ENCODE assay signal across 26 cellular contexts in the genomic region with DNA sequence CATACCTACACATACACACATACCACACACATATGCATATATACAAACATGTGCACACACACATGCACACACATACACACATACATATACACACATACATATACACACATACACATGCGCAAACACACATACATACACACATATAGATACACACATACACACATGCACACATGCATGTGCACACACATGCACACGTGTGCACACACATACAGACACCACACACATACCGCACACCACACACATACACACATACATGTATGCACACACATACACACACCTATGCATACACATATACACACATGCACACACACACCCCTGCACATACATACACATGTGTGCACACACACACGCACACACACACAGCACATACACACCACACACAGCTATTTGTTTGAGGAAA.
DNase-seq lines count a peak whose midpoint lies in the region; ATAC-seq, FAIRE-seq and TF ChIP-seq lines count a peak whose summit lies in the region.
"Had no signal": no experiment of that assay in that cellular context is flagged by ENCODE, and none has a peak within 500 bp of the region (broad histone marks: within the 10 kb centered on the region; RNA-seq: fewer than 3 reads in every experiment).

No MANE protein-coding gene starts in this region.

- H3K36me3 ChIP-seq in Caco-2 (ENCODE audit: control insufficient read depth, insufficient read depth, low read length) (no peaks in the 10 kb centered on the region), keratinocyte (ENCODE audit: control insufficient read depth in 2 of 2, extremely low read depth in 1 of 2, insufficient read depth in 2 of 2, low read length in 2 of 2) (no peaks in the 10 kb centered on the region), neuronal stem cell (replicated peaks in 1 of 2; ENCODE audit: control insufficient read depth in 2 of 2, insufficient read depth in 2 of 2, low read length in 2 of 2) (peaks cover 0 to 3% of the 10 kb centered on the region in 2 donors)
- H3K36me3 ChIP-seq in CD8-positive, alpha-beta memory T cell (ENCODE audit: insufficient read depth, low read length) = no peaks in the 10 kb centered on the region

- peaks cover 2% of the 10 kb centered on the region for H3K79me1 ChIP-seq in neuronal stem cell (ENCODE audit: low read depth, low read length)

- H2BK120ac ChIP-seq in neuronal stem cell (ENCODE audit: low read depth, low read length) = no peak overlapping the region

- no peak overlapping the region for H3K23ac ChIP-seq in neuronal stem cell (ENCODE audit: low read depth, low read length, poor library complexity)

- no peak overlapping the region for H3K18ac ChIP-seq in neuronal stem cell (ENCODE audit: low read length)

- intact Hi-C loops in Caco-2 (cut with micrococcal nuclease; ENCODE audit: unreplicated experiment) = loop anchor here (1.0 kb wide), 2 partner anchors 10 to 101 kb away; no protein-coding TSS in a partner anchor

- H2AK5ac ChIP-seq in neuronal stem cell (ENCODE audit: low read depth, low read length) = no peak overlapping the region

- dilution Hi-C loops in keratinocyte (cut with MboI; ENCODE audit: extremely low pct_ligation_motif_present, low sequenced_read_pairs) = no loop called here

- H2AFZ ChIP-seq in keratinocyte (ENCODE audit: control insufficient read depth, low read length) (no peak overlapping the region), neuronal stem cell (ENCODE audit: low read length) (no peak overlapping the region)

- H3K4me3 ChIP-seq in Caco-2 (ENCODE audit: low read depth, low read length) (no peak overlapping the region), keratinocyte (ENCODE audit: control insufficient read depth in 2 of 3, extremely low read depth in 1 of 3, insufficient read depth in 2 of 3, low read depth in 1 of 3, low read length in 3 of 3) (no peak overlapping the region), neuronal stem cell (ENCODE audit: low read length in 2 of 2) (peak overlapping the region in 1 of 2 donors; percentile 65)
- H3K4me3 ChIP-seq in CD8-positive, alpha-beta memory T cell (ENCODE audit: low read length) = no peak overlapping the region
- H3K4me3 ChIP-seq: SK-N-MC had no signal

- H3K4me1 ChIP-seq in Caco-2 (peaks cover 49% of the 10 kb centered on the region), keratinocyte (ENCODE audit: control insufficient read depth, extremely low read depth, insufficient read depth, low read length) (peaks cover 8% of the 10 kb centered on the region), neuronal stem cell (ENCODE audit: control insufficient read depth in 2 of 2, insufficient read depth in 1 of 2, low read depth in 1 of 2, low read length in 2 of 2) (peaks cover 0 to 2% of the 10 kb centered on the region in 2 donors)
- H3K4me1 ChIP-seq in CD8-positive, alpha-beta memory T cell (ENCODE audit: insufficient read depth, low read length) = no peaks in the 10 kb centered on the region

- no peak overlapping the region for H2BK15ac ChIP-seq in neuronal stem cell (ENCODE audit: low read length)

- H3K4me2 ChIP-seq in keratinocyte (ENCODE audit: control insufficient read depth, extremely low read depth, insufficient read depth, low read depth, low read length) (no peak overlapping the region), neuronal stem cell (ENCODE audit: insufficient read depth, low read length, poor library complexity, severe bottlenecking) (no peak overlapping the region)

- no CpG with 5 or more reads among the region's 4 CpGs for WGBS in neuronal stem cell (ENCODE audit: extremely low coverage in 2 of 2, insufficient read length in 2 of 2, insufficient replicate concordance in 1 of 2), 2 donors

- DNase-seq in Caco-2 (no peak), HTR-8/SVneo (ENCODE audit: insufficient read length, low spot score) (no peak), keratinocyte (ENCODE audit: low read depth, low spot score) (no peak), neuronal stem cell (ENCODE audit: low spot score) (no peak), 8988T (no peak), AML-193 (lab: John Stamatoyannopoulos, UW) (no peak)
- no peak for DNase-seq in CD8-positive, alpha-beta memory T cell
- DNase-seq: Calu3; CD4-positive, alpha-beta memory T cell; DMS79 treated with DMSO at 0.1 percent for 48 hours; GF-D8; Kasumi-1; NCI-H1092 treated with DMSO at 0.1 percent for 48 hours; NCI-H1436; NCI-H187 treated with DMSO at 0.1 percent for 48 hours; NCI-H2171 treated with DMSO at 0.1 percent for 48 hours; NCI-H446; NCI-H524 treated with DMSO at 0.1 percent for 48 hours; NCI-H774; SIG-M5 had no signal

- no peaks in the 10 kb centered on the region for H3K9me3 Mint-ChIP-seq in Caco-2 (ENCODE audit: unreplicated experiment)
- peaks cover 0 to 2% (median 0%) of the 10 kb centered on the region in 5 donors for H3K9me3 Mint-ChIP-seq in CD8-positive, alpha-beta memory T cell

- H4K91ac ChIP-seq in neuronal stem cell (ENCODE audit: low read depth, low read length, poor library complexity) = no peak overlapping the region

- H3K9ac ChIP-seq in keratinocyte (ENCODE audit: control insufficient read depth, extremely low read depth, insufficient read depth, low read length) (no peak overlapping the region), neuronal stem cell (ENCODE audit: low read depth, low read length, poor library complexity) (peak overlapping the region; percentile 65)

- no peak overlapping the region for H3K14ac ChIP-seq in neuronal stem cell (ENCODE audit: low read length)

- no peaks in the 10 kb centered on the region for H3K36me3 Mint-ChIP-seq in Caco-2 (ENCODE audit: insufficient read depth, unreplicated experiment)
- no peaks in the 10 kb centered on the region for H3K36me3 Mint-ChIP-seq in CD8-positive, alpha-beta memory T cell
- H3K36me3 Mint-ChIP-seq: CD4-positive, alpha-beta memory T cell had no signal

- peak; percentile 33 for FAIRE-seq in HTR-8/SVneo (lab: Jason Lieb, UNC)
- peak; percentile 26 for FAIRE-seq in keratinocyte (lab: Jason Lieb, UNC)
- FAIRE-seq: A204.1, GM19239, H54, RCC 7860 had no signal

- H3K27ac Mint-ChIP-seq in Caco-2 (ENCODE audit: unreplicated experiment) = peak overlapping the region; percentile 6
- H3K27ac Mint-ChIP-seq in CD8-positive, alpha-beta memory T cell = no peak overlapping the region
- H3K27ac Mint-ChIP-seq: CD4-positive, alpha-beta memory T cell had no signal

- TF ChIP-seq CTCF in Caco-2 (IDR thresholded peaks at IDR 0.05; ENCODE audit: insufficient read depth in 1 of 2, low read depth in 1 of 2, low read length in 1 of 2, severe bottlenecking in 1 of 2, unreplicated experiment in 1 of 2) (no peak), keratinocyte (optimal IDR thresholded peaks at IDR 0.05 in 1 of 3, IDR thresholded peaks at IDR 0.05 in 1 of 3, conservative IDR thresholded peaks at IDR 0.05 in 1 of 3; ENCODE audit: extremely low read depth in 1 of 3, insufficient read depth in 2 of 3, low read length in 3 of 3) (no peak)

- no peak for ATAC-seq in HG03108 (IDR thresholded peaks at IDR 0.05; ENCODE audit: unreplicated experiment)

- H3K9me3 ChIP-seq in Caco-2 (no peaks in the 10 kb centered on the region), keratinocyte (ENCODE audit: control insufficient read depth, low read depth, low read length) (no peaks in the 10 kb centered on the region), neuronal stem cell (replicated peaks in 1 of 2; ENCODE audit: control insufficient read depth in 2 of 2, insufficient read depth in 1 of 2, low read depth in 1 of 2, low read length in 2 of 2) (no peaks in the 10 kb centered on the region)
- H3K9me3 ChIP-seq in CD8-positive, alpha-beta memory T cell (ENCODE audit: low read length) = no peaks in the 10 kb centered on the region

- H3K4me1 Mint-ChIP-seq in Caco-2 (ENCODE audit: low read depth, unreplicated experiment) = peaks cover 38% of the 10 kb centered on the region
- no peaks in the 10 kb centered on the region for H3K4me1 Mint-ChIP-seq in CD8-positive, alpha-beta memory T cell
- H3K4me1 Mint-ChIP-seq: CD4-positive, alpha-beta memory T cell had no signal

- H3K9me1 ChIP-seq in keratinocyte (ENCODE audit: control insufficient read depth, extremely low read depth, insufficient read depth, low read length) = no peaks in the 10 kb centered on the region

- H2BK12ac ChIP-seq in neuronal stem cell (ENCODE audit: low read length) = peak overlapping the region; percentile 84

- no peak overlapping the region for H3K4me3 Mint-ChIP-seq in Caco-2 (ENCODE audit: unreplicated experiment)
- H3K4me3 Mint-ChIP-seq in CD8-positive, alpha-beta memory T cell = no peak overlapping the region
- H3K4me3 Mint-ChIP-seq: CD4-positive, alpha-beta memory T cell had no signal

- no peaks in the 10 kb centered on the region for H3K27me3 Mint-ChIP-seq in Caco-2 (ENCODE audit: insufficient read depth, unreplicated experiment)
- H3K27me3 Mint-ChIP-seq in CD8-positive, alpha-beta memory T cell = peaks cover 4 to 5% of the 10 kb centered on the region in 2 donors

- CTCF ChIA-PET in Caco-2 (lab: Charles Lee) = interaction anchor here (0.6 to 1.2 kb wide), 2 partner anchors 100 to 373 kb away, joined by 3 to 5 read pairs; no protein-coding TSS in a partner anchor
- CTCF ChIA-PET in CD8-positive, alpha-beta memory T cell (lab: Charles Lee) = no interaction called here

- BruUV-seq in Caco-2 (replicated peaks; lab: Mats Ljungman, UMichigan) = no TSS peak

- peak overlapping the region; percentile 19 for H3K4ac ChIP-seq in neuronal stem cell (ENCODE audit: low read length)

- no peaks in the 10 kb centered on the region for H3K79me2 ChIP-seq in keratinocyte (ENCODE audit: control insufficient read depth, insufficient read depth, low read length)

- no peaks in the 10 kb centered on the region for H4K20me1 ChIP-seq in keratinocyte (ENCODE audit: control insufficient read depth, extremely low read depth, insufficient read depth, low read length)

- POLR2A ChIA-PET in Caco-2 (lab: Charles Lee) = no interaction called here
- POLR2A ChIA-PET in CD8-positive, alpha-beta memory T cell (lab: Charles Lee) = no interaction called here

- H3K27me3 ChIP-seq in Caco-2 (replicated peaks; ENCODE audit: control insufficient read depth, insufficient read depth, low read length) = no peaks in the 10 kb centered on the region
- H3K27me3 ChIP-seq in keratinocyte (ENCODE audit: control insufficient read depth, extremely low read depth, insufficient read depth, low read length) = no peaks in the 10 kb centered on the region
- H3K27me3 ChIP-seq in neuronal stem cell (ENCODE audit: control insufficient read depth in 3 of 3, insufficient read depth in 3 of 3, low read depth in 1 of 3, low read length in 3 of 3) = no peaks in the 10 kb centered on the region
- H3K27me3 ChIP-seq in CD8-positive, alpha-beta memory T cell (ENCODE audit: insufficient read depth, low read length, poor library complexity, severe bottlenecking) = no peaks in the 10 kb centered on the region

- H4K8ac ChIP-seq in neuronal stem cell (ENCODE audit: low read depth, low read length) = no peak overlapping the region

- no peak overlapping the region for H2BK5ac ChIP-seq in neuronal stem cell (ENCODE audit: low read length)

- H3K27ac ChIP-seq in keratinocyte (ENCODE audit: control insufficient read depth, insufficient read depth, low read length) = no peak overlapping the region
- H3K27ac ChIP-seq in neuronal stem cell (replicated peaks; ENCODE audit: low read length) = no peak overlapping the region
- no peak overlapping the region for H3K27ac ChIP-seq in CD8-positive, alpha-beta memory T cell (ENCODE audit: low read depth, low read length)
- H3K27ac ChIP-seq: SK-N-MC had no signal
